1 cellular context compared by ENCODE assay signal in the genomic region with DNA sequence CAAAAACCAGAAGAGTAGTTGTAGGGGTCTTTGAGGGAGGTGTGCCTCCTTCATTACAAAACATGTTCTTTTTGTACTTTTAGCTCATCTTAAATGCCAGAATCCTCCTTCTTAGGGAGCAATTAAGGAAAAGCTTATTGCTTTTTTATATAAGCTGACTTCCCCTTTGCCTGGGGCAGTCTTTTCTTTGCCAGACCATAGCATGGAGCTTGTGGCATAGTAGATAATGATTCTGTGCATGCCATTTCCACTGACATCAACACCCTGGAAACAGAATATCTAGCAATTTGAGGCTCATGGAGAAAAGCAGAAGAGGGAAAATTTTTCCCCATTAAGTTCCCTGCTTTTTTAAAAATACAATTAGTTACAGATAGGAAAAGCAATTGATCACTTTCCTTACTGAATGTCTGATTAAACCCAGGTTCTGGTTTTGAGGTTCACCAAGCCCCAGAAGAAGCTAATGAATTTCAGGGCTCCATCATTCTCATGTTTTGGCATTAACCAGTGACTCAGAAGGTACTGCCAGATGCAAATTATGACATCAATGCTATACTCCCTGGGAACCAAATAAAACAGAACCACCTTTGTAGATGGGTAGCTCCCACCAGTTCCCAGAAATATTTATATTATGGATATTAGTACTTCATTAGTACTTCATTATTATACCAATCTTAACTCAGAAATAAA.
TF ChIP-seq lines count a peak whose summit lies in the region.

No MANE protein-coding gene starts in this region.

TF ChIP-seq in IMR-90, 13 proteins besides CTCF, POLR2A, EP300 and RAD21:
- TF ChIP-seq RFX5 (IDR thresholded peaks at IDR 0.05; ENCODE audit: low read depth, low read length) (no peak), CHD1 (IDR thresholded peaks at IDR 0.05; ENCODE audit: low read depth, low read length) (no peak), RCOR1 (IDR thresholded peaks at IDR 0.05; ENCODE audit: insufficient replicate concordance, low read length) (no peak), MAZ (IDR thresholded peaks at IDR 0.05; ENCODE audit: borderline replicate concordance, low read depth, low read length) (no peak), BHLHE40 (IDR thresholded peaks at IDR 0.05; ENCODE audit: low read depth, low read length) (no peak), MXI1 (IDR thresholded peaks at IDR 0.05; ENCODE audit: borderline replicate concordance, low read depth, low read length) (no peak)
- TF ChIP-seq, protein P1, sequence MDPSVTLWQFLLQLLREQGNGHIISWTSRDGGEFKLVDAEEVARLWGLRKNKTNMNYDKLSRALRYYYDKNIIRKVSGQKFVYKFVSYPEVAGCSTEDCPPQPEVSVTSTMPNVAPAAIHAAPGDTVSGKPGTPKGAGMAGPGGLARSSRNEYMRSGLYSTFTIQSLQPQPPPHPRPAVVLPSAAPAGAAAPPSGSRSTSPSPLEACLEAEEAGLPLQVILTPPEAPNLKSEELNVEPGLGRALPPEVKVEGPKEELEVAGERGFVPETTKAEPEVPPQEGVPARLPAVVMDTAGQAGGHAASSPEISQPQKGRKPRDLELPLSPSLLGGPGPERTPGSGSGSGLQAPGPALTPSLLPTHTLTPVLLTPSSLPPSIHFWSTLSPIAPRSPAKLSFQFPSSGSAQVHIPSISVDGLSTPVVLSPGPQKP (IDR thresholded peaks at IDR 0.05; ENCODE audit: borderline replicate concordance, low read depth, low read length) = no peak
